In genomic region chr5:9381464-9381863, GRCh38 we compare ENCODE assay signal across 14 cellular contexts.
DNase-seq lines count a peak whose midpoint lies in the region; ATAC-seq and TF ChIP-seq lines count a peak whose summit lies in the region.
"Had no signal": no experiment of that assay in that cellular context is flagged by ENCODE, and none has a peak within 500 bp of the region (broad histone marks: within the 10 kb centered on the region; RNA-seq: fewer than 3 reads in every experiment).

No MANE protein-coding gene starts in this region.

- no peak for TF ChIP-seq POLR2A in erythroblast (IDR thresholded peaks at IDR 0.05; ENCODE audit: low read length)

- ATAC-seq in GM19372 (IDR thresholded peaks at IDR 0.05; ENCODE audit: low read depth, unreplicated experiment) (peak; percentile 76), HG02610 (IDR thresholded peaks at IDR 0.05; ENCODE audit: unreplicated experiment) (peak; percentile 75), HG03354 (IDR thresholded peaks at IDR 0.05; ENCODE audit: poor library complexity, severe bottlenecking, unreplicated experiment) (peak; percentile 92), SK-N-SH treated with all-trans-retinoic acid at 6 μM for 48 hours (no peak)
- ATAC-seq: activated CD8-positive, alpha-beta memory T cell treated with anti-CD3 and anti-CD28 coated beads, Interleukin-2, amount 10 ng/mL, durations not matched to agents 7 days and 5 days; activated naive CD4-positive, alpha-beta T cell treated with anti-CD3 and anti-CD28 coated beads, Interleukin-2, amount 50 U/mL, for 72 hours; stimulated activated memory B cell treated with anti-CD40 and anti-IgM and Interleukin-4, amounts not matched to agents 10 μg/mL and 1 μg/mL and 100 μg/mL, for 72 hours had no signal

- in situ Hi-C loops in GM13977 (cut with MboI; ENCODE audit: low pct_unique_long_range_greater_than_20kb, low sequenced_read_pairs, unreplicated experiment): no loop called here

- intact Hi-C loops in cardiac septum (cut with DNase I): no loop called here

- TF ChIP-seq CTCF in GM13977 (IDR thresholded peaks at IDR 0.05; ENCODE audit: extremely low read depth, insufficient read depth, missing control alignments): no peak

- DNase-seq in GM13977 (ENCODE audit: low spot score) (peak; percentile 51), cardiac septum (ENCODE audit: low spot score) (no peak), erythroblast (lab: John Stamatoyannopoulos, UW) (no peak)
- no peak for DNase-seq in NK-92 treated with Interleukin-12 subunit alpha and Interleukin-12 subunit beta, amount 100 ng/mL, for 24 hours (lab: John Stamatoyannopoulos, UW)
- DNase-seq: activated CD8-positive, alpha-beta memory T cell treated with anti-CD3 and anti-CD28 coated beads, Interleukin-2, amount 10 ng/mL, durations not matched to agents 7 days and 5 days; caudate nucleus; glutamatergic neuron; NCI-H2081 had no signal

TF ChIP-seq in SK-N-SH treated with all-trans-retinoic acid at 6 μM for 48 hours, 23 proteins besides CTCF, POLR2A, EP300 and RAD21:
- TF ChIP-seq SNAI2 (CRISPR knock-in tag; IDR thresholded peaks at IDR 0.05) (no peak), TCF4 (CRISPR knock-in tag; IDR thresholded peaks at IDR 0.05; ENCODE audit: borderline replicate concordance) (no peak), BACH2 (CRISPR knock-in tag; IDR thresholded peaks at IDR 0.05; ENCODE audit: borderline replicate concordance) (no peak), ZFP30 (CRISPR knock-in tag; IDR thresholded peaks at IDR 0.05) (no peak), OSR1 (CRISPR knock-in tag; IDR thresholded peaks at IDR 0.05) (no peak), POU6F1 (CRISPR knock-in tag; IDR thresholded peaks at IDR 0.05; ENCODE audit: borderline replicate concordance, low read depth) (no peak), CSRNP3 (CRISPR knock-in tag; IDR thresholded peaks at IDR 0.05) (no peak), ZNF8 (CRISPR knock-in tag; IDR thresholded peaks at IDR 0.05) (no peak), ISL1 (CRISPR knock-in tag; IDR thresholded peaks at IDR 0.05) (no peak), CREB5 (CRISPR knock-in tag; IDR thresholded peaks at IDR 0.05; ENCODE audit: low read depth) (no peak), GLIS3 (CRISPR knock-in tag; IDR thresholded peaks at IDR 0.05) (no peak), ARNTL (CRISPR knock-in tag; IDR thresholded peaks at IDR 0.05; ENCODE audit: borderline replicate concordance, low read depth) (no peak), TSHZ2 (CRISPR knock-in tag; IDR thresholded peaks at IDR 0.05) (no peak), PPARA (CRISPR knock-in tag; IDR thresholded peaks at IDR 0.05; ENCODE audit: borderline replicate concordance) (no peak), ZFP3 (CRISPR knock-in tag; IDR thresholded peaks at IDR 0.05) (no peak), CSDC2 (CRISPR knock-in tag; IDR thresholded peaks at IDR 0.05) (no peak), ZNF70 (CRISPR knock-in tag; IDR thresholded peaks at IDR 0.05) (no peak)
